In genomic region chr15:57752426-57752825, GRCh38 we compare ENCODE assay signal across 15 cellular contexts. TPM values are rescaled to one million over a fixed set of nuclear protein-coding genes. Genes with fewer than 3 reads are reported as not detected.
DNase-seq lines count a peak whose midpoint lies in the region; ATAC-seq and TF ChIP-seq lines count a peak whose summit lies in the region.
"Had no signal": no experiment of that assay in that cellular context is flagged by ENCODE, and none has a peak within 500 bp of the region (broad histone marks: within the 10 kb centered on the region; RNA-seq: fewer than 3 reads in every experiment).

No MANE protein-coding gene starts in this region.

- peaks cover 29 to 47% of the 10 kb centered on the region in 2 experiments for H3K4me1 Mint-ChIP-seq in H9

- H3K4me3 ChIP-seq in choroid plexus epithelial cell (ENCODE audit: low read depth, low read length): peak overlapping the region; percentile 8
- peak overlapping the region in 1 of 4 donors; percentile 20 for H3K4me3 ChIP-seq in sigmoid colon
- H3K4me3 ChIP-seq: GM12878, SK-N-MC had no signal

- DNase-seq in H9 (peak; percentile 71), choroid plexus epithelial cell (ENCODE audit: low read depth) (peak; percentile 52), iPS-NIHi11 (ENCODE audit: low spot score) (peak; percentile 66), sigmoid colon (no peak), HCEC 1CT (no peak), germinal center (ENCODE audit: low spot score) (no peak), DMS153 treated with DMSO at 0.1 percent for 48 hours (lab: John Stamatoyannopoulos, UW; ENCODE audit: unreplicated experiment) (no peak)
- DNase-seq: activated CD4-positive, alpha-beta T cell treated with anti-CD3 and anti-CD28 coated beads, Interleukin-2, amount 10 ng/mL, durations not matched to agents 7 days and 5 days; activated effector memory CD4-positive, alpha-beta T cell treated with Interleukin-2 at 50 U/mL for 16 hours; glutamatergic neuron; NCI-H1092 treated with DMSO at 0.1 percent for 48 hours; NCI-H526 had no signal

- H3K36me3 ChIP-seq in sigmoid colon: no peaks in the 10 kb centered on the region

- H3K27me3 Mint-ChIP-seq in H9 (ENCODE audit: low read depth): peaks cover 5% of the 10 kb centered on the region

- no peaks in the 10 kb centered on the region for H3K23me2 ChIP-seq in H9 (ENCODE audit: insufficient read length, low read depth, low read length, poor library complexity, severe bottlenecking)

- no peak overlapping the region for H2BK12ac ChIP-seq in H9 (ENCODE audit: insufficient read length, low read depth, low read length)

- H2BK20ac ChIP-seq in H9 (ENCODE audit: low read depth, low read length, poor library complexity, severe bottlenecking): no peak overlapping the region

- no peak overlapping the region for H2BK15ac ChIP-seq in H9 (ENCODE audit: low read depth, low read length)

- no peak overlapping the region for H3K18ac ChIP-seq in H9 (ENCODE audit: insufficient read length, low read depth, low read length)

- H3K27me3 ChIP-seq in H9 (ENCODE audit: insufficient read depth, low read length): no peaks in the 10 kb centered on the region
- H3K27me3 ChIP-seq in sigmoid colon: no peaks in the 10 kb centered on the region

- no peaks in the 10 kb centered on the region for H3K9me3 ChIP-seq in H9 (ENCODE audit: control insufficient read depth, low read depth, low read length)
- no peaks in the 10 kb centered on the region for H3K9me3 ChIP-seq in sigmoid colon

- WGBS in H9 (ENCODE audit: extremely low coverage, insufficient read length, low lambda C conversion rate): no CpG with 5 or more reads among the region's 9 CpGs
- WGBS in sigmoid colon, 2 donors: 76 to 83% methylated on average over 9 of the region's 9 CpGs

- H4K8ac ChIP-seq in H9 (replicated peaks; ENCODE audit: insufficient read length, low read depth, low read length): no peak overlapping the region

- H3K4me1 ChIP-seq in H9 (ENCODE audit: insufficient read depth, low read length): no peaks in the 10 kb centered on the region
- peaks cover 0 to 15% (median 11%) of the 10 kb centered on the region in 4 donors for H3K4me1 ChIP-seq in sigmoid colon

- no peaks in the 10 kb centered on the region for H3K79me2 ChIP-seq in H9 (ENCODE audit: insufficient read depth, low read length)

- no peak overlapping the region for H3K56ac ChIP-seq in H9 (ENCODE audit: insufficient read length, low read depth, low read length)

- H2AFZ ChIP-seq in H9 (ENCODE audit: low read length): no peak overlapping the region

- no peak overlapping the region for H3K27ac ChIP-seq in H9 (ENCODE audit: insufficient read length, low read depth, low read length)
- peak overlapping the region in 3 of 4 donors; percentile 63 to 72 (median 72) for H3K27ac ChIP-seq in sigmoid colon
- H3K27ac ChIP-seq: SK-N-MC had no signal

- no peak for TF ChIP-seq EP300 in sigmoid colon (IDR thresholded peaks at IDR 0.05)

- no peak overlapping the region for H3K14ac ChIP-seq in H9 (ENCODE audit: insufficient read depth, low read length)

- H3K27ac Mint-ChIP-seq in H9: no peak overlapping the region; a peak in 1 of 7 replicates
- H3K27ac Mint-ChIP-seq: activated CD4-positive, alpha-beta T cell treated with anti-CD3 and anti-CD28 coated beads, Interleukin-2, amount 10 ng/mL, durations not matched to agents 7 days and 5 days had no signal

- no peak overlapping the region for H2AK5ac ChIP-seq in H9 (ENCODE audit: insufficient read length, low read length)

- ATAC-seq in HG03095 (IDR thresholded peaks at IDR 0.05; ENCODE audit: unreplicated experiment): no peak
- ATAC-seq: GM12878 had no signal

- TF ChIP-seq CTCF in H9 (conservative IDR thresholded peaks at IDR 0.05) (peak; percentile 54), choroid plexus epithelial cell (conservative IDR thresholded peaks at IDR 0.05; ENCODE audit: low read depth, low read length) (peak; percentile 45), sigmoid colon (IDR thresholded peaks at IDR 0.05) (peak in 2 of 4 experiments; percentile 24 to 30)

- H2BK5ac ChIP-seq in H9 (ENCODE audit: insufficient read length, low read length): no peak overlapping the region

- no peaks in the 10 kb centered on the region for H3K79me1 ChIP-seq in H9 (ENCODE audit: insufficient read depth, low read depth, low read length, poor library complexity, severe bottlenecking)

- H4K20me1 ChIP-seq in H9 (ENCODE audit: control insufficient read depth, insufficient read depth, insufficient read length): no peaks in the 10 kb centered on the region

- no peak overlapping the region for H3K4ac ChIP-seq in H9 (ENCODE audit: low read depth, low read length)

- no peak overlapping the region for H4K91ac ChIP-seq in H9 (ENCODE audit: insufficient read length, low read depth, low read length)

- H3T11ph ChIP-seq in H9 (ENCODE audit: low read length): no peak overlapping the region

- H3K4me2 ChIP-seq in H9 (ENCODE audit: insufficient read depth, insufficient read length, low read length): no peak overlapping the region

- no peak overlapping the region for H3K4me3 Mint-ChIP-seq in H9
- H3K4me3 Mint-ChIP-seq: activated CD4-positive, alpha-beta T cell treated with anti-CD3 and anti-CD28 coated beads, Interleukin-2, amount 10 ng/mL, durations not matched to agents 7 days and 5 days had no signal

- H4K5ac ChIP-seq in H9 (ENCODE audit: insufficient read length, low read depth, low read length): no peak overlapping the region

- no peak for TF ChIP-seq POLR2A in sigmoid colon (IDR thresholded peaks at IDR 0.05)

- H3K9me3 Mint-ChIP-seq in H9: no peaks in the 10 kb centered on the region; a peak in 1 of 5 replicates
- H3K9me3 Mint-ChIP-seq: activated CD4-positive, alpha-beta T cell treated with anti-CD3 and anti-CD28 coated beads, Interleukin-2, amount 10 ng/mL, durations not matched to agents 7 days and 5 days had no signal

- no peaks in the 10 kb centered on the region for H3K36me3 Mint-ChIP-seq in H9 (ENCODE audit: insufficient read depth in 1 of 3, low read depth in 3 of 3)

- intact Hi-C loops in sigmoid colon (cut with DNase I): loop anchor here (2.0 to 5.0 kb wide), 2 partner anchors 108 to 315 kb away; partner anchors contain the start of gene ALDH1A2

- H3K9ac ChIP-seq in H9 (ENCODE audit: extremely low read depth, insufficient read length, low read length): no peak overlapping the region

- H2BK120ac ChIP-seq in H9 (ENCODE audit: low read depth, low read length, poor library complexity, severe bottlenecking): no peak overlapping the region

- H3K23ac ChIP-seq in H9 (ENCODE audit: insufficient read length, low read depth, low read length): no peak overlapping the region

RNA-seq across cellular contexts. Expression of gene POLR2M, which starts 45.9 kb away (rescaled TPM):
- total RNA-seq in H9 (2021) (59.8 and 67.3 TPM in 2 replicates), sigmoid colon (100 to 1,000 TPM in 3 of 4 donors, 10 to 100 TPM in 1; 80.6 to 264 (median 194) TPM)
- 100 to 1,000 TPM in 1 of 3 donors, 10 to 100 TPM in 2; 42.0 to 119 (median 81.1) TPM for polyA plus RNA-seq in sigmoid colon

Comparison
In these comparisons a context has a peak if more than half of its experiments do, and no peak if none do; other contexts are left out.
1. DNase-seq: peak in H9 (single experiment), choroid plexus epithelial cell (single experiment) and iPS-NIHi11 (single experiment); none in sigmoid colon (single experiment), HCEC 1CT (single experiment), germinal center (single experiment) and DMS153 treated with DMSO at 0.1 percent for 48 hours (single experiment).